Comparison of ENCODE assay signal across 8 cellular contexts in genomic region chr6:34248727-34249468, GRCh38. TPM values are rescaled to one million over a fixed set of nuclear protein-coding genes. Genes with fewer than 3 reads are reported as not detected.
A peak's percentile ranks its signal among the peaks of the same experiment; 100 is the strongest.
DNase-seq lines count a peak whose midpoint lies in the region; ATAC-seq and TF ChIP-seq lines count a peak whose summit lies in the region.

SMIM29 (minus strand) TSS chr6:34249006; CDS start chr6:34247791, 1,215 bp downstream.

- H3K27me3 Mint-ChIP-seq in activated T-helper 1 cell treated with anti-CD3 and anti-CD28 coated beads, Interleukin-12 subunit alpha, Interleukin-12 subunit beta, Interleukin-2, Interleukin-4 antibody, amounts not matched to agents 30 ng/mL and 10 ng/mL and 1 ng/mL, durations not matched to agents 14 hours and 24 hours and 36 hours (ENCODE audit: insufficient read depth), result peaks cover 1% of the 10 kb centered on the region
- H3K27me3 Mint-ChIP-seq in naive thymus-derived CD8-positive, alpha-beta T cell, result no peaks in the 10 kb centered on the region
- H3K27me3 Mint-ChIP-seq in stimulated activated naive B cell treated with anti-CD40 and anti-IgM and Interleukin-4, amounts not matched to agents 10 μg/mL and 1 μg/mL and 100 μg/mL, for 72 hours, result no peaks in the 10 kb centered on the region

- H3K27ac Mint-ChIP-seq in activated T-helper 1 cell treated with anti-CD3 and anti-CD28 coated beads, Interleukin-12 subunit alpha, Interleukin-12 subunit beta, Interleukin-2, Interleukin-4 antibody, amounts not matched to agents 30 ng/mL and 10 ng/mL and 1 ng/mL, durations not matched to agents 14 hours and 24 hours and 36 hours, result peak within 1 kb of the TSS; percentile 87
- peak within 1 kb of the TSS; percentile 87 to 98 (median 96) for H3K27ac Mint-ChIP-seq in naive thymus-derived CD8-positive, alpha-beta T cell
- peak within 1 kb of the TSS; percentile 96 for H3K27ac Mint-ChIP-seq in stimulated activated naive B cell treated with anti-CD40 and anti-IgM and Interleukin-4, amounts not matched to agents 10 μg/mL and 1 μg/mL and 100 μg/mL, for 72 hours

- peaks cover 14% of the 10 kb centered on the region for H3K36me3 Mint-ChIP-seq in activated T-helper 1 cell treated with anti-CD3 and anti-CD28 coated beads, Interleukin-12 subunit alpha, Interleukin-12 subunit beta, Interleukin-2, Interleukin-4 antibody, amounts not matched to agents 30 ng/mL and 10 ng/mL and 1 ng/mL, durations not matched to agents 14 hours and 24 hours and 36 hours (ENCODE audit: low read depth)
- H3K36me3 Mint-ChIP-seq in naive thymus-derived CD8-positive, alpha-beta T cell, result peaks cover 0 to 19% (median 0%) of the 10 kb centered on the region in 3 donors
- peaks cover 14 to 27% of the 10 kb centered on the region in 2 donors for H3K36me3 Mint-ChIP-seq in stimulated activated naive B cell treated with anti-CD40 and anti-IgM and Interleukin-4, amounts not matched to agents 10 μg/mL and 1 μg/mL and 100 μg/mL, for 72 hours

- peaks cover 19% of the 10 kb centered on the region for H3K79me2 ChIP-seq in GM23248 (ENCODE audit: insufficient read depth)

- peak within 1 kb of the TSS; percentile 65 for H3K27ac ChIP-seq in GM23248

- TF ChIP-seq CTCF in LNCAP (IDR thresholded peaks at IDR 0.05), result peak; percentile 86

- H3K9me2 ChIP-seq in GM23248 (ENCODE audit: insufficient read depth), result no peaks in the 10 kb centered on the region

- intact Hi-C loops in activated T-helper 1 cell treated with anti-CD3 and anti-CD28 coated beads, Interleukin-12 subunit alpha, Interleukin-12 subunit beta, Interleukin-2, Interleukin-4 antibody, amounts not matched to agents 30 ng/mL and 10 ng/mL and 1 ng/mL, durations not matched to agents 14 hours and 24 hours and 36 hours (cut with micrococcal nuclease), result loop anchor here (1.0 to 5.0 kb wide), 11 partner anchors 13 to 461 kb away; partner anchors contain the start of genes HMGA1, NUDT3 and RPS10

- POLR2A ChIA-PET in naive thymus-derived CD8-positive, alpha-beta T cell (lab: Charles Lee), result interaction anchor here (0.6 to 5.1 kb wide), 14 partner anchors 9 to 542 kb away, joined by 3 to 72 read pairs (median 6); partner anchors contain the start of genes HMGA1, NUDT3 and RPS10

- H3K4me3 Mint-ChIP-seq in activated T-helper 1 cell treated with anti-CD3 and anti-CD28 coated beads, Interleukin-12 subunit alpha, Interleukin-12 subunit beta, Interleukin-2, Interleukin-4 antibody, amounts not matched to agents 30 ng/mL and 10 ng/mL and 1 ng/mL, durations not matched to agents 14 hours and 24 hours and 36 hours, result peak within 1 kb of the TSS; percentile 87
- peak within 1 kb of the TSS; percentile 87 to 97 (median 95) for H3K4me3 Mint-ChIP-seq in naive thymus-derived CD8-positive, alpha-beta T cell
- H3K4me3 Mint-ChIP-seq in stimulated activated naive B cell treated with anti-CD40 and anti-IgM and Interleukin-4, amounts not matched to agents 10 μg/mL and 1 μg/mL and 100 μg/mL, for 72 hours, result peak within 1 kb of the TSS; percentile 90 to 97

- H3K27me3 ChIP-seq in GM23248 (replicated peaks; ENCODE audit: insufficient read depth), result no peaks in the 10 kb centered on the region

- DNase-seq in Daoy (ENCODE audit: low read depth) (peak; percentile 98), GM23248 (peak; percentile 97), RPMI7951 (ENCODE audit: low read depth) (peak; percentile 94), fibroblast of gingiva (ENCODE audit: low read depth) (peak; percentile 93)
- peak; percentile 96 for DNase-seq in activated T-helper 1 cell treated with anti-CD3 and anti-CD28 coated beads, Interleukin-12 subunit alpha, Interleukin-12 subunit beta, Interleukin-2, Interleukin-4 antibody, amounts not matched to agents 30 ng/mL and 10 ng/mL and 1 ng/mL, durations not matched to agents 14 hours and 24 hours and 36 hours (ENCODE audit: low spot score)
- DNase-seq in naive thymus-derived CD8-positive, alpha-beta T cell, result peak; percentile 93 to 99 (median 98)
- DNase-seq in stimulated activated naive B cell treated with anti-CD40 and anti-IgM and Interleukin-4, amounts not matched to agents 10 μg/mL and 1 μg/mL and 100 μg/mL, for 72 hours, result peak; percentile 94

- H3K4me3 ChIP-seq in GM23248, result peak within 1 kb of the TSS; percentile 83

- WGBS in GM23248 (ENCODE audit: low coverage in 1 of 2, low lambda C conversion rate in 2 of 2, missing lambda C conversion rate in 2 of 2), 2 experiments, result 1 to 2% methylated on average over 46 to 76 of the region's 79 CpGs

- no peaks in the 10 kb centered on the region for H4K20me1 ChIP-seq in GM23248 (ENCODE audit: insufficient read depth)

- peak within 1 kb of the TSS; percentile 89 for H3K4me2 ChIP-seq in GM23248 (ENCODE audit: unreplicated experiment)

- peak within 1 kb of the TSS; percentile 87 for H2AFZ ChIP-seq in GM23248

- peaks cover 41% of the 10 kb centered on the region for H3K4me1 Mint-ChIP-seq in activated T-helper 1 cell treated with anti-CD3 and anti-CD28 coated beads, Interleukin-12 subunit alpha, Interleukin-12 subunit beta, Interleukin-2, Interleukin-4 antibody, amounts not matched to agents 30 ng/mL and 10 ng/mL and 1 ng/mL, durations not matched to agents 14 hours and 24 hours and 36 hours (ENCODE audit: low read depth)
- H3K4me1 Mint-ChIP-seq in naive thymus-derived CD8-positive, alpha-beta T cell, result peaks cover 10 to 52% (median 39%) of the 10 kb centered on the region in 4 donors
- H3K4me1 Mint-ChIP-seq in stimulated activated naive B cell treated with anti-CD40 and anti-IgM and Interleukin-4, amounts not matched to agents 10 μg/mL and 1 μg/mL and 100 μg/mL, for 72 hours, result peaks cover 47 to 73% of the 10 kb centered on the region in 2 donors

- no peaks in the 10 kb centered on the region for H3K9me3 ChIP-seq in GM23248 (ENCODE audit: low read depth)

- H3K9me3 Mint-ChIP-seq in activated T-helper 1 cell treated with anti-CD3 and anti-CD28 coated beads, Interleukin-12 subunit alpha, Interleukin-12 subunit beta, Interleukin-2, Interleukin-4 antibody, amounts not matched to agents 30 ng/mL and 10 ng/mL and 1 ng/mL, durations not matched to agents 14 hours and 24 hours and 36 hours, result no peaks in the 10 kb centered on the region
- no peaks in the 10 kb centered on the region for H3K9me3 Mint-ChIP-seq in naive thymus-derived CD8-positive, alpha-beta T cell
- H3K9me3 Mint-ChIP-seq in stimulated activated naive B cell treated with anti-CD40 and anti-IgM and Interleukin-4, amounts not matched to agents 10 μg/mL and 1 μg/mL and 100 μg/mL, for 72 hours, result no peaks in the 10 kb centered on the region

- H3K4me1 ChIP-seq in GM23248 (ENCODE audit: insufficient read depth), result peaks cover 16% of the 10 kb centered on the region

- H3K36me3 ChIP-seq in GM23248 (ENCODE audit: low read depth), result no peaks in the 10 kb centered on the region

- H3F3A ChIP-seq in GM23248 (ENCODE audit: insufficient read depth), result peaks cover 3% of the 10 kb centered on the region; the same call in 1 of the 2 replicates

- ATAC-seq in naive thymus-derived CD8-positive, alpha-beta T cell, result peak; percentile 88 to 93
- peak; percentile 80 to 86 for ATAC-seq in stimulated activated naive B cell treated with anti-CD40 and anti-IgM and Interleukin-4, amounts not matched to agents 10 μg/mL and 1 μg/mL and 100 μg/mL, for 72 hours (replicated peaks)

- H3K9ac ChIP-seq in GM23248, result peak within 1 kb of the TSS; percentile 88

- in situ Hi-C loops in GM23248 (cut with MboI), result no loop called here

RNA-seq across cellular contexts. Expression of gene SMIM29, which starts in this region (rescaled TPM):
- 53.3 and 58.3 TPM in 2 replicates for total RNA-seq in Daoy (2014; rRNA removed; shearing (Covaris generic))
- total RNA-seq in GM23248 (2014; rRNA removed; shearing (Covaris generic)), result 27.6 and 35.1 TPM in 2 replicates
- 55.1 and 58.3 TPM in 2 replicates for polyA plus RNA-seq in GM23248 (2016; fragmentation: Nextera tagmentation; extraction: Ambion mirVana)
- 79.9 and 84.0 TPM in 2 replicates for total RNA-seq in RPMI7951 (2014; rRNA removed; shearing (Covaris generic))
- 14.3 and 15.0 TPM in 2 replicates for total RNA-seq in activated T-helper 1 cell treated with anti-CD3 and anti-CD28 coated beads, Interleukin-12 subunit alpha, Interleukin-12 subunit beta, Interleukin-2, Interleukin-4 antibody, amounts not matched to agents 30 ng/mL and 10 ng/mL and 1 ng/mL, durations not matched to agents 14 hours and 24 hours and 36 hours
- 10 to 100 TPM; 21.0 to 21.7 TPM for total RNA-seq in naive thymus-derived CD8-positive, alpha-beta T cell
- polyA plus RNA-seq in naive thymus-derived CD8-positive, alpha-beta T cell, result 10 to 100 TPM; 37.6 to 45.4 (median 45.0) TPM

Comparison
In these comparisons a context has a peak if more than half of its experiments do, and no peak if none do; other contexts are left out.
1. Peak in every context shown above with its lines: DNase-seq, ATAC-seq, H3K4me3 ChIP-seq and H3K27ac ChIP-seq.